In genomic region chr11:77942465-77942864, GRCh38 we compare ENCODE assay signal across 6 cellular contexts. TPM values are rescaled to one million over a fixed set of nuclear protein-coding genes. Genes with fewer than 3 reads are reported as not detected.
DNase-seq lines count a peak whose midpoint lies in the region; ATAC-seq and TF ChIP-seq lines count a peak whose summit lies in the region.
"Not testable (repeated sequence)": the region's sequence is repeated elsewhere in the genome, so short reads cannot be mapped to it uniquely, and the experiment has no call there.

No MANE protein-coding gene starts in this region.

- H3K9me3 ChIP-seq in GM23248 (ENCODE audit: low read depth); SK-N-SH; adipocyte (ENCODE audit: control insufficient read depth, low read length): not testable (repeated sequence)

- H3K4me1 ChIP-seq in GM23248 (ENCODE audit: insufficient read depth) = peaks cover 23% of the 10 kb centered on the region
- H3K4me1 ChIP-seq in SK-N-SH (ENCODE audit: control insufficient read depth in 1 of 2, insufficient read depth in 2 of 2, low read depth in 1 of 2, low read length in 1 of 2); adipocyte (ENCODE audit: control insufficient read depth, insufficient read depth, low read length): not testable (repeated sequence)

- not testable (repeated sequence) for TF ChIP-seq EP300 in SK-N-SH (IDR thresholded peaks at IDR 0.05; ENCODE audit: borderline replicate concordance in 1 of 2, low read depth in 1 of 2, low read length in 1 of 2)

- H3K4me1 Mint-ChIP-seq in central memory CD8-positive, alpha-beta T cell = peaks cover 16% of the 10 kb centered on the region

- H3K79me2 ChIP-seq in GM23248 (ENCODE audit: insufficient read depth) = peaks cover 16% of the 10 kb centered on the region; the same call in 1 of the 2 replicates
- not testable (repeated sequence) for H3K79me2 ChIP-seq in SK-N-SH (ENCODE audit: insufficient read depth)

- H3K27me3 Mint-ChIP-seq in central memory CD8-positive, alpha-beta T cell = not testable (repeated sequence)

- POLR2A ChIA-PET in SK-N-SH (lab: Yijun Ruan, JAX) = not testable (repeated sequence)

- H3K36me3 Mint-ChIP-seq in central memory CD8-positive, alpha-beta T cell (ENCODE audit: insufficient read depth) = not testable (repeated sequence)

- CTCF ChIA-PET in SK-N-SH (lab: Yijun Ruan, JAX) = not testable (repeated sequence)

- H3K9me2 ChIP-seq in GM23248 (ENCODE audit: insufficient read depth); SK-N-SH: not testable (repeated sequence)

- DNase-seq in GM23248 (peak; percentile 32), adipocyte (ENCODE audit: low read depth) (peak; percentile 42), fibroblast of peridontal ligament (ENCODE audit: extremely low read depth) (peak; percentile 44)
- not testable (repeated sequence) for DNase-seq in SK-N-SH; central memory CD8-positive, alpha-beta T cell (ENCODE audit: low spot score in 2 of 2); omental fat pad (ENCODE audit: low spot score)

- not testable (repeated sequence) for H3K9me3 Mint-ChIP-seq in central memory CD8-positive, alpha-beta T cell

- not testable (repeated sequence) for H3K27me3 ChIP-seq in GM23248 (replicated peaks; ENCODE audit: insufficient read depth); SK-N-SH (ENCODE audit: insufficient read depth); adipocyte (replicated peaks; ENCODE audit: control insufficient read depth, insufficient read depth, low read length)

- not testable (repeated sequence) for TF ChIP-seq RAD21 in SK-N-SH (IDR thresholded peaks at IDR 0.05; ENCODE audit: low read length)

- not testable (repeated sequence) for ATAC-seq in central memory CD8-positive, alpha-beta T cell (replicated peaks; ENCODE audit: extremely low read depth, poor library complexity, severe bottlenecking)
- peak; percentile 59 for ATAC-seq in omental fat pad (ENCODE audit: low FRiP score)

- not testable (repeated sequence) for TF ChIP-seq CTCF in SK-N-SH (IDR thresholded peaks at IDR 0.05); omental fat pad (IDR thresholded peaks at IDR 0.05)

- H3K27ac Mint-ChIP-seq in central memory CD8-positive, alpha-beta T cell (ENCODE audit: low read depth) = peak overlapping the region; percentile 16

- H3K27ac ChIP-seq in GM23248 = peak overlapping the region; percentile 36
- H3K27ac ChIP-seq in SK-N-SH (ENCODE audit: low read depth in 2 of 2, low read length in 1 of 2) = peak overlapping the region in 1 of 2 experiments; percentile 69; a peak in 1 of 4 replicates

- H3K4me3 ChIP-seq in GM23248 = peak overlapping the region; percentile 26; the same call in 1 of the 2 replicates
- not testable (repeated sequence) for H3K4me3 ChIP-seq in SK-N-SH (ENCODE audit: low read depth in 2 of 2, low read length in 1 of 2); adipocyte (ENCODE audit: low read length)

- H3K9ac ChIP-seq in GM23248; SK-N-SH; adipocyte (ENCODE audit: low read length): not testable (repeated sequence)

- H2AFZ ChIP-seq in GM23248; SK-N-SH (ENCODE audit: low read depth): not testable (repeated sequence)

- H3K4me3 Mint-ChIP-seq in central memory CD8-positive, alpha-beta T cell = not testable (repeated sequence)

- not testable (repeated sequence) for H3K36me3 ChIP-seq in GM23248 (ENCODE audit: low read depth); SK-N-SH (replicated peaks in 1 of 2; ENCODE audit: control insufficient read depth in 1 of 2, insufficient read depth in 2 of 2, low read length in 1 of 2); adipocyte (ENCODE audit: control insufficient read depth, insufficient read depth, low read length, severe bottlenecking)

- H4K20me1 ChIP-seq in GM23248 (ENCODE audit: insufficient read depth); SK-N-SH (ENCODE audit: insufficient read depth): not testable (repeated sequence)

- in situ Hi-C loops in GM23248 (cut with MboI) = not testable (repeated sequence)

- peaks cover 26% of the 10 kb centered on the region for H3F3A ChIP-seq in GM23248 (ENCODE audit: insufficient read depth)
- H3F3A ChIP-seq in SK-N-SH (replicated peaks; ENCODE audit: insufficient read depth) = not testable (repeated sequence)

- H3K4me2 ChIP-seq in GM23248 (ENCODE audit: unreplicated experiment) (peak overlapping the region; percentile 49), SK-N-SH (peak overlapping the region; percentile 34; the same call in 1 of the 2 replicates)

RNA-seq across cellular contexts. Expression of gene INTS4, which starts 52.0 kb away (rescaled TPM):
- 27.3 and 29.3 TPM in 2 replicates for total RNA-seq in GM23248 (2014; rRNA removed; shearing (Covaris generic))
- 25.8 and 27.0 TPM in 2 replicates for polyA plus RNA-seq in GM23248 (2016; fragmentation: Nextera tagmentation; extraction: Ambion mirVana)
- 23.0 and 30.0 TPM in 2 replicates for polyA plus RNA-seq in SK-N-SH (2012; rRNA removed)
- polyA plus RNA-seq in SK-N-SH (2012; cell fraction: cytosol; rRNA removed) = 13.5 and 16.9 TPM in 2 replicates
- 73.0 and 105 TPM in 2 replicates for polyA plus RNA-seq in SK-N-SH (2012; cell fraction: nucleus; rRNA removed)
- total RNA-seq in omental fat pad = 10 to 100 TPM; 22.5 to 43.2 (median 28.7) TPM
